ENCODE assay signal across 1 cellular context in genomic region chr7:23469150-23469960, GRCh38.
TF ChIP-seq lines count a peak whose summit lies in the region.

No MANE protein-coding gene starts in this region.

TF ChIP-seq in K562, 482 proteins besides CTCF, POLR2A, EP300 and RAD21 (continued from another document):
- TF ChIP-seq ZBTB17 (CRISPR knock-in tag; IDR thresholded peaks at IDR 0.05): peak; percentile 26; the same call in 1 of the 2 replicates
- no peak for TF ChIP-seq ZNF398 (CRISPR knock-in tag; IDR thresholded peaks at IDR 0.05)
- TF ChIP-seq ZNF766 (CRISPR knock-in tag; conservative IDR thresholded peaks at IDR 0.05): no peak
- TF ChIP-seq ZNF785 (CRISPR knock-in tag; IDR thresholded peaks at IDR 0.05): no peak
